ENCODE assay signal across 8 cellular contexts in genomic region chr1:156495401-156496140, GRCh38. TPM values are rescaled to one million over a fixed set of nuclear protein-coding genes. Genes with fewer than 3 reads are reported as not detected.
DNase-seq lines count a peak whose midpoint lies in the region; ATAC-seq lines count a peak whose summit lies in the region.

No MANE protein-coding gene starts in this region.

- H3K4me3 ChIP-seq in duodenal mucosa (ENCODE audit: low read depth in 1 of 2, low read length in 2 of 2) = peak overlapping the region; percentile 26 to 41

- DNase-seq in stimulated activated naive CD8-positive, alpha-beta T cell treated with anti-CD3 and anti-CD28 coated beads, Interleukin-15, Interleukin-2, amounts not matched to agents 100 U/mL and 50 U/mL, for 24 hours = no peak
- DNase-seq in naive thymus-derived CD8-positive, alpha-beta T cell = peak in 1 of 10 donors; percentile 26
- no peak for DNase-seq in foreskin melanocyte
- no peak for DNase-seq in midbrain (lab: John Stamatoyannopoulos, UW)
- no peak for DNase-seq in activated CD8-positive, alpha-beta memory T cell treated with anti-CD3 and anti-CD28 coated beads, Interleukin-2, amount 50 U/mL, for 4 hours

- H3K9me3 Mint-ChIP-seq in stimulated activated naive CD8-positive, alpha-beta T cell treated with anti-CD3 and anti-CD28 coated beads, Interleukin-15, Interleukin-2, amounts not matched to agents 100 ng/mL and 50 ng/mL, for 24 hours = no peaks in the 10 kb centered on the region
- no peaks in the 10 kb centered on the region for H3K9me3 Mint-ChIP-seq in naive thymus-derived CD8-positive, alpha-beta T cell

- peaks cover 84 to 85% of the 10 kb centered on the region in 2 donors for H3K4me1 ChIP-seq in duodenal mucosa (ENCODE audit: control insufficient read depth in 1 of 2, insufficient read depth in 2 of 2, low read length in 2 of 2)

- no peaks in the 10 kb centered on the region for H3K9me3 ChIP-seq in duodenal mucosa (ENCODE audit: control insufficient read depth in 1 of 2, low read length in 2 of 2)

- no peak overlapping the region for H3K27ac ChIP-seq in duodenal mucosa (ENCODE audit: low read depth, low read length)

- H3K36me3 Mint-ChIP-seq in stimulated activated naive CD8-positive, alpha-beta T cell treated with anti-CD3 and anti-CD28 coated beads, Interleukin-15, Interleukin-2, amounts not matched to agents 100 ng/mL and 50 ng/mL, for 24 hours (ENCODE audit: low read depth) = peaks cover 15% of the 10 kb centered on the region
- peaks cover 0 to 27% (median 4%) of the 10 kb centered on the region in 3 donors for H3K36me3 Mint-ChIP-seq in naive thymus-derived CD8-positive, alpha-beta T cell

- peaks cover 87% of the 10 kb centered on the region for H3K4me1 Mint-ChIP-seq in stimulated activated naive CD8-positive, alpha-beta T cell treated with anti-CD3 and anti-CD28 coated beads, Interleukin-15, Interleukin-2, amounts not matched to agents 100 ng/mL and 50 ng/mL, for 24 hours (ENCODE audit: low read depth)
- H3K4me1 Mint-ChIP-seq in naive thymus-derived CD8-positive, alpha-beta T cell = peaks cover 59 to 86% (median 83%) of the 10 kb centered on the region in 4 donors

- H3K27ac Mint-ChIP-seq in stimulated activated naive CD8-positive, alpha-beta T cell treated with anti-CD3 and anti-CD28 coated beads, Interleukin-15, Interleukin-2, amounts not matched to agents 100 ng/mL and 50 ng/mL, for 24 hours = peak overlapping the region; percentile 66
- H3K27ac Mint-ChIP-seq in naive thymus-derived CD8-positive, alpha-beta T cell = peak overlapping the region; percentile 74 to 99 (median 92)

- H3K9ac ChIP-seq in duodenal mucosa (ENCODE audit: low read depth in 1 of 2, low read length in 2 of 2) = no peak overlapping the region

- H3K27me3 Mint-ChIP-seq in stimulated activated naive CD8-positive, alpha-beta T cell treated with anti-CD3 and anti-CD28 coated beads, Interleukin-15, Interleukin-2, amounts not matched to agents 100 ng/mL and 50 ng/mL, for 24 hours = no peaks in the 10 kb centered on the region
- H3K27me3 Mint-ChIP-seq in naive thymus-derived CD8-positive, alpha-beta T cell = no peaks in the 10 kb centered on the region

- ATAC-seq in stimulated activated naive CD8-positive, alpha-beta T cell treated with anti-CD3 and anti-CD28 coated beads, Interleukin-15, Interleukin-2, amounts not matched to agents 100 U/mL and 50 U/mL, for 24 hours = no peak
- ATAC-seq in naive thymus-derived CD8-positive, alpha-beta T cell = no peak
- no peak for ATAC-seq in HG03175 (IDR thresholded peaks at IDR 0.05; ENCODE audit: unreplicated experiment)

- H3K36me3 ChIP-seq in duodenal mucosa (ENCODE audit: control insufficient read depth in 1 of 2, insufficient read depth in 2 of 2, low read length in 2 of 2) = peaks cover 7 to 12% of the 10 kb centered on the region in 2 donors

- peak overlapping the region; percentile 42 for H3K4me3 Mint-ChIP-seq in stimulated activated naive CD8-positive, alpha-beta T cell treated with anti-CD3 and anti-CD28 coated beads, Interleukin-15, Interleukin-2, amounts not matched to agents 100 ng/mL and 50 ng/mL, for 24 hours
- peak overlapping the region in 9 of 10 donors; percentile 57 to 98 (median 85) for H3K4me3 Mint-ChIP-seq in naive thymus-derived CD8-positive, alpha-beta T cell

- POLR2A ChIA-PET in naive thymus-derived CD8-positive, alpha-beta T cell (lab: Charles Lee) = interaction anchor here (0.6 to 14.8 kb wide), 8 partner anchors 9 to 106 kb away, joined by 3 to 359 read pairs (median 6); partner anchors contain the start of genes GPATCH4 and TTC24

- H3K27me3 ChIP-seq in duodenal mucosa (ENCODE audit: control insufficient read depth in 1 of 2, insufficient read depth in 2 of 2, low read length in 2 of 2) = no peaks in the 10 kb centered on the region

RNA-seq across cellular contexts. Expression of gene MEF2D, which starts 5.0 kb away (rescaled TPM):
- total RNA-seq in naive thymus-derived CD8-positive, alpha-beta T cell = 10 to 100 TPM; 69.4 to 73.2 TPM
- polyA plus RNA-seq in naive thymus-derived CD8-positive, alpha-beta T cell = 10 to 100 TPM in 1 of 3 donors, 1 to 10 TPM in 2; 6.4 to 12.6 (median 6.7) TPM
